ENCODE assay signal across 1 cellular context in the genomic region with DNA sequence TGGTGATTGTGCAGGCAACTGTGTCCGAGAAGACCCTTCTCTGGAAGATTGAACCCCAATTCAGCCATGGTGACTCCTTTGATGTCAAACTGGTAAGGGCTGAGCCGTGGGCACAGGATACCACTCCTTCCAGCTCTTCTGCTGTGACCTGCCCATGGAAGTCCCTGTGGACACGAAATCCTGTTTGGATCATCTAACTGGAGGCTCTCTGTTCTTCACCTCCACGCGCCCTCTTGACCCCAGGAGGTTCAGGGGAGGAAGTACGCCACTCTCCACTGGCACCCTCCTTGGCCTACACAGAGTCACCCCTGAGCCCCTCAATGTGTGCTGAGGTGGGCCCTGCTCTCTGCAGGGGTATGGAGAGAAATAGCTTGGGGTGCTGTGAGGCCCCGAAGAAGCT.
TF ChIP-seq lines count a peak whose summit lies in the region.

No MANE protein-coding gene starts in this region.

TF ChIP-seq in HepG2, 621 proteins besides CTCF, POLR2A, EP300 and RAD21:
- TF ChIP-seq ZNF274 (CRISPR knock-in tag; IDR thresholded peaks at IDR 0.05): no peak
- TF ChIP-seq HES4 (CRISPR knock-in tag; IDR thresholded peaks at IDR 0.05; ENCODE audit: borderline replicate concordance): no peak
- no peak for TF ChIP-seq HNF1A (IDR thresholded peaks at IDR 0.05; ENCODE audit: low read depth)
- TF ChIP-seq HNF1A (CRISPR knock-in tag; IDR thresholded peaks at IDR 0.05; ENCODE audit: borderline replicate concordance): no peak
- no peak for TF ChIP-seq ZNF296 (CRISPR knock-in tag; conservative IDR thresholded peaks at IDR 0.05)
- TF ChIP-seq ZNF44 (CRISPR knock-in tag; IDR thresholded peaks at IDR 0.05): no peak
- TF ChIP-seq NR2F6 (IDR thresholded peaks at IDR 0.05): no peak
- no peak for TF ChIP-seq NR2F6 (CRISPR knock-in tag; IDR thresholded peaks at IDR 0.05)
- TF ChIP-seq HOXA3 (CRISPR knock-in tag; IDR thresholded peaks at IDR 0.05): no peak
- TF ChIP-seq, protein P1, sequence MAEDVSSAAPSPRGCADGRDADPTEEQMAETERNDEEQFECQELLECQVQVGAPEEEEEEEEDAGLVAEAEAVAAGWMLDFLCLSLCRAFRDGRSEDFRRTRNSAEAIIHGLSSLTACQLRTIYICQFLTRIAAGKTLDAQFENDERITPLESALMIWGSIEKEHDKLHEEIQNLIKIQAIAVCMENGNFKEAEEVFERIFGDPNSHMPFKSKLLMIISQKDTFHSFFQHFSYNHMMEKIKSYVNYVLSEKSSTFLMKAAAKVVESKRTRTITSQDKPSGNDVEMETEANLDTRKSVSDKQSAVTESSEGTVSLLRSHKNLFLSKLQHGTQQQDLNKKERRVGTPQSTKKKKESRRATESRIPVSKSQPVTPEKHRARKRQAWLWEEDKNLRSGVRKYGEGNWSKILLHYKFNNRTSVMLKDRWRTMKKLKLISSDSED (CRISPR knock-in tag; IDR thresholded peaks at IDR 0.05): no peak
- TF ChIP-seq, protein P2, sequence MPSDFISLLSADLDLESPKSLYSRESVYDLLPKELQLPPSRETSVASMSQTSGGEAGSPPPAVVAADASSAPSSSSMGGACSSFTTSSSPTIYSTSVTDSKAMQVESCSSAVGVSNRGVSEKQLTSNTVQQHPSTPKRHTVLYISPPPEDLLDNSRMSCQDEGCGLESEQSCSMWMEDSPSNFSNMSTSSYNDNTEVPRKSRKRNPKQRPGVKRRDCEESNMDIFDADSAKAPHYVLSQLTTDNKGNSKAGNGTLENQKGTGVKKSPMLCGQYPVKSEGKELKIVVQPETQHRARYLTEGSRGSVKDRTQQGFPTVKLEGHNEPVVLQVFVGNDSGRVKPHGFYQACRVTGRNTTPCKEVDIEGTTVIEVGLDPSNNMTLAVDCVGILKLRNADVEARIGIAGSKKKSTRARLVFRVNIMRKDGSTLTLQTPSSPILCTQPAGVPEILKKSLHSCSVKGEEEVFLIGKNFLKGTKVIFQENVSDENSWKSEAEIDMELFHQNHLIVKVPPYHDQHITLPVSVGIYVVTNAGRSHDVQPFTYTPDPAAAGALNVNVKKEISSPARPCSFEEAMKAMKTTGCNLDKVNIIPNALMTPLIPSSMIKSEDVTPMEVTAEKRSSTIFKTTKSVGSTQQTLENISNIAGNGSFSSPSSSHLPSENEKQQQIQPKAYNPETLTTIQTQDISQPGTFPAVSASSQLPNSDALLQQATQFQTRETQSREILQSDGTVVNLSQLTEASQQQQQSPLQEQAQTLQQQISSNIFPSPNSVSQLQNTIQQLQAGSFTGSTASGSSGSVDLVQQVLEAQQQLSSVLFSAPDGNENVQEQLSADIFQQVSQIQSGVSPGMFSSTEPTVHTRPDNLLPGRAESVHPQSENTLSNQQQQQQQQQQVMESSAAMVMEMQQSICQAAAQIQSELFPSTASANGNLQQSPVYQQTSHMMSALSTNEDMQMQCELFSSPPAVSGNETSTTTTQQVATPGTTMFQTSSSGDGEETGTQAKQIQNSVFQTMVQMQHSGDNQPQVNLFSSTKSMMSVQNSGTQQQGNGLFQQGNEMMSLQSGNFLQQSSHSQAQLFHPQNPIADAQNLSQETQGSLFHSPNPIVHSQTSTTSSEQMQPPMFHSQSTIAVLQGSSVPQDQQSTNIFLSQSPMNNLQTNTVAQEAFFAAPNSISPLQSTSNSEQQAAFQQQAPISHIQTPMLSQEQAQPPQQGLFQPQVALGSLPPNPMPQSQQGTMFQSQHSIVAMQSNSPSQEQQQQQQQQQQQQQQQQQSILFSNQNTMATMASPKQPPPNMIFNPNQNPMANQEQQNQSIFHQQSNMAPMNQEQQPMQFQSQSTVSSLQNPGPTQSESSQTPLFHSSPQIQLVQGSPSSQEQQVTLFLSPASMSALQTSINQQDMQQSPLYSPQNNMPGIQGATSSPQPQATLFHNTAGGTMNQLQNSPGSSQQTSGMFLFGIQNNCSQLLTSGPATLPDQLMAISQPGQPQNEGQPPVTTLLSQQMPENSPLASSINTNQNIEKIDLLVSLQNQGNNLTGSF (CRISPR knock-in tag; IDR thresholded peaks at IDR 0.05): no peak
- no peak for TF ChIP-seq SMC3 (IDR thresholded peaks at IDR 0.05; ENCODE audit: low read length)
- TF ChIP-seq ZSCAN31 (CRISPR knock-in tag; IDR thresholded peaks at IDR 0.05; ENCODE audit: low read depth): no peak
- no peak for TF ChIP-seq ZNF660 (CRISPR knock-in tag; IDR thresholded peaks at IDR 0.05; ENCODE audit: borderline replicate concordance, low read depth)
- no peak for TF ChIP-seq ZNF136 (CRISPR knock-in tag; IDR thresholded peaks at IDR 0.05; ENCODE audit: low read depth)
- TF ChIP-seq DPF2 (CRISPR knock-in tag; IDR thresholded peaks at IDR 0.05; ENCODE audit: borderline replicate concordance, low read depth): no peak
- TF ChIP-seq, protein P3, sequence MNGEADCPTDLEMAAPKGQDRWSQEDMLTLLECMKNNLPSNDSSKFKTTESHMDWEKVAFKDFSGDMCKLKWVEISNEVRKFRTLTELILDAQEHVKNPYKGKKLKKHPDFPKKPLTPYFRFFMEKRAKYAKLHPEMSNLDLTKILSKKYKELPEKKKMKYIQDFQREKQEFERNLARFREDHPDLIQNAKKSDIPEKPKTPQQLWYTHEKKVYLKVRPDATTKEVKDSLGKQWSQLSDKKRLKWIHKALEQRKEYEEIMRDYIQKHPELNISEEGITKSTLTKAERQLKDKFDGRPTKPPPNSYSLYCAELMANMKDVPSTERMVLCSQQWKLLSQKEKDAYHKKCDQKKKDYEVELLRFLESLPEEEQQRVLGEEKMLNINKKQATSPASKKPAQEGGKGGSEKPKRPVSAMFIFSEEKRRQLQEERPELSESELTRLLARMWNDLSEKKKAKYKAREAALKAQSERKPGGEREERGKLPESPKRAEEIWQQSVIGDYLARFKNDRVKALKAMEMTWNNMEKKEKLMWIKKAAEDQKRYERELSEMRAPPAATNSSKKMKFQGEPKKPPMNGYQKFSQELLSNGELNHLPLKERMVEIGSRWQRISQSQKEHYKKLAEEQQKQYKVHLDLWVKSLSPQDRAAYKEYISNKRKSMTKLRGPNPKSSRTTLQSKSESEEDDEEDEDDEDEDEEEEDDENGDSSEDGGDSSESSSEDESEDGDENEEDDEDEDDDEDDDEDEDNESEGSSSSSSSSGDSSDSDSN (CRISPR knock-in tag; IDR thresholded peaks at IDR 0.05): no peak
- no peak for TF ChIP-seq RARA (CRISPR knock-in tag; IDR thresholded peaks at IDR 0.05)
- no peak for TF ChIP-seq ZNF224 (CRISPR knock-in tag; IDR thresholded peaks at IDR 0.05)
- TF ChIP-seq MZF1 (CRISPR knock-in tag; IDR thresholded peaks at IDR 0.05; ENCODE audit: borderline replicate concordance): no peak
- no peak for TF ChIP-seq RBFOX2 (IDR thresholded peaks at IDR 0.05; ENCODE audit: low read depth, low read length)
- TF ChIP-seq ZNF451 (CRISPR knock-in tag; IDR thresholded peaks at IDR 0.05): no peak
